Comparison of ENCODE assay signal across 1 cellular context in genomic region chr15:66497502-66498455, GRCh38.
TF ChIP-seq lines count a peak whose summit lies in the region.

TSS of gene SNAPC5 (minus strand) at chr15:66497762. CDS start at chr15:66497731, 31 bp downstream.

TF ChIP-seq in SK-N-SH, 30 proteins besides CTCF, POLR2A, EP300 and RAD21 (continued from another document):
- no peak for TF ChIP-seq USF2 (IDR thresholded peaks at IDR 0.05; ENCODE audit: borderline replicate concordance, low read depth, low read length)
- peak; percentile 97 for TF ChIP-seq POLR2AphosphoS5 (IDR thresholded peaks at IDR 0.05; ENCODE audit: low read depth, low read length)
- peak; percentile 40; the same call in 1 of the 2 replicates for TF ChIP-seq FOSL2 (IDR thresholded peaks at IDR 0.05; ENCODE audit: borderline replicate concordance, low read depth)
- TF ChIP-seq FOXM1 (IDR thresholded peaks at IDR 0.05; ENCODE audit: low read depth), result no peak
- peak; percentile 55 for TF ChIP-seq PBX3 (IDR thresholded peaks at IDR 0.05)
- peak; percentile 77 for TF ChIP-seq GABPA (IDR thresholded peaks at IDR 0.05; ENCODE audit: low read depth)
- TF ChIP-seq TEAD4 (IDR thresholded peaks at IDR 0.05; ENCODE audit: borderline replicate concordance, insufficient read depth), result no peak
- TF ChIP-seq MXI1 (IDR thresholded peaks at IDR 0.05; ENCODE audit: low read depth, low read length), result peak; percentile 94
- TF ChIP-seq IRF3 (IDR thresholded peaks at IDR 0.05; ENCODE audit: low read depth, low read length), result no peak
- no peak for TF ChIP-seq RCOR1 (IDR thresholded peaks at IDR 0.05; ENCODE audit: low read length)
- no peak for TF ChIP-seq MAX (IDR thresholded peaks at IDR 0.05; ENCODE audit: low read depth)
- TF ChIP-seq MEF2A (IDR thresholded peaks at IDR 0.05; ENCODE audit: borderline replicate concordance, low read depth), result no peak
- TF ChIP-seq GATA2 (CRISPR knock-in tag; IDR thresholded peaks at IDR 0.05), result 0 out of 2 replicates have a peak, but pooled peaks have one; percentile 9
- TF ChIP-seq SMC3 (IDR thresholded peaks at IDR 0.05; ENCODE audit: low read depth, low read length), result no peak; the same call in 1 of the 2 replicates
- no peak for TF ChIP-seq RXRA (IDR thresholded peaks at IDR 0.05; ENCODE audit: borderline replicate concordance, low read depth)
- peak; percentile 59; the same call in 1 of the 2 replicates for TF ChIP-seq TAF1 (IDR thresholded peaks at IDR 0.05; ENCODE audit: borderline replicate concordance, low read depth, low read length)
